In genomic region chr1:1411626-1412025, GRCh38 we compare ENCODE assay signal across 1 cellular context.
TF ChIP-seq lines count a peak whose summit lies in the region.

No MANE protein-coding gene starts in this region.

TF ChIP-seq in H1, 55 proteins besides CTCF, POLR2A, EP300 and RAD21:
- no peak for TF ChIP-seq JUN (IDR thresholded peaks at IDR 0.05; ENCODE audit: low read depth, low read length)
- TF ChIP-seq SIRT6 (IDR thresholded peaks at IDR 0.05; ENCODE audit: low read length), result no peak
- TF ChIP-seq EZH2 (IDR thresholded peaks at IDR 0.05; ENCODE audit: low read depth, low read length, severe bottlenecking), result no peak
- no peak for TF ChIP-seq KDM1A (IDR thresholded peaks at IDR 0.05; ENCODE audit: borderline replicate concordance, low read length)
